Comparison of ENCODE assay signal across 8 cellular contexts in genomic region chr16:67547423-67548264, GRCh38. TPM values are rescaled to one million over a fixed set of nuclear protein-coding genes. Genes with fewer than 3 reads are reported as not detected.
DNase-seq lines count a peak whose midpoint lies in the region; ATAC-seq and TF ChIP-seq lines count a peak whose summit lies in the region.

No MANE protein-coding gene starts in this region.

- H3K27ac ChIP-seq in vagina = peak overlapping the region; percentile 59

- H3K27me3 ChIP-seq in vagina = no peaks in the 10 kb centered on the region

- no peak for TF ChIP-seq CTCF in vagina (IDR thresholded peaks at IDR 0.05)

- H3K36me3 ChIP-seq in vagina = peaks cover 0 to 38% of the 10 kb centered on the region in 2 donors

- DNase-seq in Right ventricle myocardium superior (no peak), Right ventricle myocardium inferior (ENCODE audit: missing footprints) (no peak), vagina (ENCODE audit: extremely low spot score in 2 of 2) (peak in 1 of 2 donors; percentile 88), NOMO-1 (lab: John Stamatoyannopoulos, UW; ENCODE audit: unreplicated experiment in 2 of 2) (no peak)

- ATAC-seq in Right ventricle myocardium superior (ENCODE audit: poor library complexity) (peak; percentile 3), Right ventricle myocardium inferior (no peak), esophagus mucosa (peak; percentile 74), GM21360 (IDR thresholded peaks at IDR 0.05; ENCODE audit: unreplicated experiment) (no peak), HG02938 (IDR thresholded peaks at IDR 0.05; ENCODE audit: unreplicated experiment) (no peak)

- no peak overlapping the region for H3K4me3 ChIP-seq in vagina

- no peaks in the 10 kb centered on the region for H3K9me3 ChIP-seq in vagina

- H3K4me1 ChIP-seq in vagina = peaks cover 52% of the 10 kb centered on the region

- intact Hi-C loops in Right ventricle myocardium superior (cut with DNase I) (loop anchor here (10.0 kb wide), 1 partner anchor 97 kb away; the partner anchor contains the start of gene CARMIL2), Right ventricle myocardium inferior (cut with DNase I) (loop anchor here (2.0 kb wide), 1 partner anchor 15 kb away; the partner anchor contains the start of gene CTCF), vagina (cut with DNase I) (no loop called here)

- TF ChIP-seq POLR2A in Raji (IDR thresholded peaks at IDR 0.05; ENCODE audit: insufficient read depth, low read depth, low read length) = peak; percentile 63
- no peak for TF ChIP-seq POLR2A in vagina (IDR thresholded peaks at IDR 0.05)

RNA-seq across cellular contexts. Expression of gene CTCF, which starts 14.7 kb away (rescaled TPM):
- 24.9 TPM for total RNA-seq in Right ventricle myocardium superior
- total RNA-seq in Right ventricle myocardium inferior = 28.2 TPM
- total RNA-seq in esophagus mucosa = 28.3 TPM
- 43.2 TPM for total RNA-seq in vagina

RNA-seq across cellular contexts. Expression of gene RIPOR1, which starts 19.0 kb away (rescaled TPM):
- total RNA-seq in Right ventricle myocardium superior (73.7 TPM), Right ventricle myocardium inferior (68.4 TPM), esophagus mucosa (14.3 TPM), vagina (54.8 TPM)

Comparison
In these comparisons a context has a peak if more than half of its experiments do, and no peak if none do; other contexts are left out.
1. ATAC-seq: peak in Right ventricle myocardium superior (single experiment) and esophagus mucosa (single experiment); none in Right ventricle myocardium inferior (single experiment), GM21360 (single experiment) and HG02938 (single experiment).